16 cellular contexts compared by ENCODE assay signal in the genomic region with DNA sequence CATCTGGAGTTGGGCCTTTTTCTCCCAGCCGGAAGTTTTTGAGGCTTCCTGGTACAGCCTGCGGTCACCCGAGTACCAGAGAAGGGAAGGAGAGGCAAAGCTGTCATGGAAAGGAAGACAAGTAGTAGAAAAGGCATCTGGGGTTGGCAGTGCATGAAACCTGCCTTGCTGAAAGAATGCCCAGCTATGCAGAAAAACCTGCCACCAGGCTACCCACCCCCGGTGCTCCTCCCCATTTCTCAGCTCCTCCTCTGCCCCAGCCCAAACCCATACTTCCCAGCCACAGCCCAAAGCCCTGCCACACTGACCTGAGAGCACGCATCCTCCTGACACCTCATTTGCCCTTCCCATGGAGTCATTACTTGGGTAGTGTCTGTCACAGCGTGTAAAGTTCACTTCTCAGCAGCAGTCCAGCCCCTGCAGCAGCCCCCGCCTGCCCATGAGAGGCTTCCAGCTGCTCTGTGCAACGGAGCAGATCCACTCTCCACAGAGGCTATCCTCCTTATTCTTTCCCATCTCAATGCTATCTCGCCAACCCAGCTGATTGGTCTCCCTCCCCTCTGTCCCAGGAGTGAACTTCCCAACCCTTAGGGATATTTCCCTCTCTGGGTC. TPM values are rescaled to one million over a fixed set of nuclear protein-coding genes. Genes with fewer than 3 reads are reported as not detected.
A peak's percentile ranks its signal among the peaks of the same experiment; 100 is the strongest.
DNase-seq lines count a peak whose midpoint lies in the region; ATAC-seq, FAIRE-seq and TF ChIP-seq lines count a peak whose summit lies in the region.
"Had no signal": no experiment of that assay in that cellular context is flagged by ENCODE, and none has a peak within 500 bp of the region (broad histone marks: within the 10 kb centered on the region; RNA-seq: fewer than 3 reads in every experiment).

No MANE protein-coding gene starts in this region.

- no peaks in the 10 kb centered on the region for H3K9me3 ChIP-seq in right atrium auricular region
- H3K9me3 ChIP-seq in heart right ventricle, result no peaks in the 10 kb centered on the region

- intact Hi-C loops in heart right ventricle (cut with DNase I), result no loop called here

- ATAC-seq in heart right ventricle (no peak), GM19023 (IDR thresholded peaks at IDR 0.05; ENCODE audit: unreplicated experiment) (no peak), HG03159 (IDR thresholded peaks at IDR 0.05; ENCODE audit: unreplicated experiment) (no peak)

- no peaks in the 10 kb centered on the region for H3K27me3 ChIP-seq in right atrium auricular region
- peaks cover 0 to 43% (median 21%) of the 10 kb centered on the region in 7 donors for H3K27me3 ChIP-seq in heart right ventricle
- no peaks in the 10 kb centered on the region for H3K27me3 ChIP-seq in bronchial epithelial cell (ENCODE audit: control insufficient read depth, insufficient read depth, low read length)

- no peak for FAIRE-seq in bronchial epithelial cell (lab: Jason Lieb, UNC)

- no peak overlapping the region for H3K27ac ChIP-seq in right atrium auricular region
- no peak overlapping the region for H3K27ac ChIP-seq in heart right ventricle
- H3K27ac ChIP-seq: C4-2B had no signal

- H3K4me3 ChIP-seq in right atrium auricular region, result no peak overlapping the region
- no peak overlapping the region for H3K4me3 ChIP-seq in heart right ventricle
- H3K4me3 ChIP-seq in bronchial epithelial cell (ENCODE audit: low read depth, low read length), result no peak overlapping the region

- no peak for TF ChIP-seq CTCF in right atrium auricular region (IDR thresholded peaks at IDR 0.05)
- no peak for TF ChIP-seq CTCF in heart right ventricle (IDR thresholded peaks at IDR 0.05)
- no peak for TF ChIP-seq CTCF in bronchial epithelial cell (IDR thresholded peaks at IDR 0.05; ENCODE audit: insufficient read depth, low read length, severe bottlenecking)

- H3K4me1 ChIP-seq in right atrium auricular region (no peaks in the 10 kb centered on the region), heart right ventricle (no peaks in the 10 kb centered on the region)

- DNase-seq in right atrium auricular region (ENCODE audit: low spot score) (peak; percentile 18), heart right ventricle (no peak), bronchial epithelial cell (ENCODE audit: low read depth) (peak; percentile 10), kidney tubule cell (ENCODE audit: low spot score) (peak; percentile 81), occipital lobe (lab: John Stamatoyannopoulos, UW) (no peak), NK-92 (lab: John Stamatoyannopoulos, UW; ENCODE audit: unreplicated experiment) (no peak)
- DNase-seq: COR-L47, HCEC 1CT, NCI-H1092, NCI-H446 treated with DMSO at 0.1 percent for 48 hours, NCI-H82 had no signal

- no peaks in the 10 kb centered on the region for H3K36me3 ChIP-seq in right atrium auricular region
- H3K36me3 ChIP-seq in heart right ventricle, result no peaks in the 10 kb centered on the region
- H3K36me3 ChIP-seq in bronchial epithelial cell (ENCODE audit: control insufficient read depth, insufficient read depth, low read length), result no peaks in the 10 kb centered on the region

- 40 to 44% methylated on average over 9 of the region's 9 CpGs for WGBS in heart right ventricle, 2 donors

RNA-seq across cellular contexts. Expression of gene MAL, which starts 40.4 kb away (rescaled TPM):
- total RNA-seq in right atrium auricular region (1 to 10 TPM; 7.4 to 8.7 TPM), heart right ventricle (10 to 100 TPM in 1 of 10 donors, 1 to 10 TPM in 9; 1.5 to 10.5 (median 3.0) TPM), bronchial epithelial cell (1.1 and 11.0 TPM in 2 replicates), occipital lobe (not detected)
- 1 to 10 TPM; 4.2 to 9.1 TPM for polyA plus RNA-seq in heart right ventricle
- total RNA-seq: A172, HT1080 had no signal

Comparison
In these comparisons a context has a peak if more than half of its experiments do, and no peak if none do; other contexts are left out.
1. DNase-seq: peak in right atrium auricular region (single experiment), bronchial epithelial cell (single experiment) and kidney tubule cell (single experiment); none in heart right ventricle (0 of 2), occipital lobe (single experiment) and NK-92 (single experiment).